ENCODE assay signal across 8 cellular contexts in the genomic region with DNA sequence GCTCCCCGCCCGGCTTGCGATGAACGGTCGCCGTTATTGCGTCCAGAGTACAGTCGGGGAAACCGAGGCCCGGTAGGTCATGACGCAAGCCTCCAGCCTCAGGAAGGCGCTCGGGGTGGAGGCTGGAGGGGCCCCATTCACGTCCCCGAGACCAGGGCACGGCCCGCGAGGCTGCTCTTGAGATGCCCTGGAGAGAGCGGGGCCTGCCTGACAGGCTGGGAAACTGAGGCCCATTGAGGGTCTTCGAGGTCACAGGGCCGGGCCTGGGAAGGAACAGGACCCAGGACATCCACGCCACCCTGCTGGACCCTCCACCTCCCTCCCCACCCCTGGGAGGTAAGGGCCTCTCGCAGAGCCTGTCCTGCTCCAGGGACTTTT. TPM values are rescaled to one million over a fixed set of nuclear protein-coding genes. Genes with fewer than 3 reads are reported as not detected.
A peak's percentile ranks its signal among the peaks of the same experiment; 100 is the strongest.
DNase-seq lines count a peak whose midpoint lies in the region; ATAC-seq and TF ChIP-seq lines count a peak whose summit lies in the region.

No MANE protein-coding gene starts in this region.

- H3K4me3 ChIP-seq in right atrium auricular region, result peak overlapping the region; percentile 90 to 100

- H3K27ac Mint-ChIP-seq in activated CD4-positive, alpha-beta T cell treated with anti-CD3 and anti-CD28 coated beads, Interleukin-2, amount 10 ng/mL, durations not matched to agents 7 days and 5 days, result peak overlapping the region; percentile 7
- H3K27ac Mint-ChIP-seq in activated B cell treated with CpG ODN at 0.5 μM for 24 hours, result peak overlapping the region; percentile 25
- peak overlapping the region; percentile 96 for H3K27ac Mint-ChIP-seq in stimulated activated memory B cell treated with anti-CD40 and anti-IgM and Interleukin-4, amounts not matched to agents 10 μg/mL and 1 μg/mL and 100 μg/mL, for 72 hours

- peak overlapping the region; percentile 85 for H3K4me3 Mint-ChIP-seq in activated CD4-positive, alpha-beta T cell treated with anti-CD3 and anti-CD28 coated beads, Interleukin-2, amount 10 ng/mL, durations not matched to agents 7 days and 5 days
- H3K4me3 Mint-ChIP-seq in activated B cell treated with CpG ODN at 0.5 μM for 24 hours, result peak overlapping the region; percentile 93
- H3K4me3 Mint-ChIP-seq in stimulated activated memory B cell treated with anti-CD40 and anti-IgM and Interleukin-4, amounts not matched to agents 10 μg/mL and 1 μg/mL and 100 μg/mL, for 72 hours, result peak overlapping the region; percentile 86

- intact Hi-C loops in activated B cell treated with CpG ODN at 0.5 μM for 24 hours (cut with micrococcal nuclease), result no loop called here

- H3K9me3 ChIP-seq in right atrium auricular region, result no peaks in the 10 kb centered on the region

- peaks cover 0 to 62% of the 10 kb centered on the region in 2 donors for H3K4me1 ChIP-seq in right atrium auricular region

- H3K27ac ChIP-seq in right atrium auricular region, result peak overlapping the region; percentile 96 to 97

- DNase-seq in activated CD4-positive, alpha-beta T cell treated with anti-CD3 and anti-CD28 coated beads, Interleukin-2, amount 10 ng/mL, durations not matched to agents 7 days and 5 days, result no peak
- no peak for DNase-seq in activated CD4-positive, alpha-beta T cell treated with anti-CD3 and anti-CD28 coated beads for 1 hour
- no peak for DNase-seq in activated B cell treated with CpG ODN at 0.5 μM for 24 hours
- no peak for DNase-seq in right atrium auricular region (ENCODE audit: low spot score)
- no peak for DNase-seq in DMS 273 (lab: John Stamatoyannopoulos, UW; ENCODE audit: unreplicated experiment)
- no peak for DNase-seq in NOMO-1 (lab: John Stamatoyannopoulos, UW; ENCODE audit: unreplicated experiment in 2 of 2)
- DNase-seq in epidermal melanocyte (ENCODE audit: insufficient read length, low spot score), result no peak

- H3K4me1 Mint-ChIP-seq in activated CD4-positive, alpha-beta T cell treated with anti-CD3 and anti-CD28 coated beads, Interleukin-2, amount 10 ng/mL, durations not matched to agents 7 days and 5 days, result peaks cover 20% of the 10 kb centered on the region
- H3K4me1 Mint-ChIP-seq in activated B cell treated with CpG ODN at 0.5 μM for 24 hours, result peaks cover 23% of the 10 kb centered on the region
- peaks cover 46% of the 10 kb centered on the region for H3K4me1 Mint-ChIP-seq in stimulated activated memory B cell treated with anti-CD40 and anti-IgM and Interleukin-4, amounts not matched to agents 10 μg/mL and 1 μg/mL and 100 μg/mL, for 72 hours

- H3K27me3 ChIP-seq in right atrium auricular region, result no peaks in the 10 kb centered on the region

- peak; percentile 1 for ATAC-seq in activated B cell treated with CpG ODN at 0.5 μM for 24 hours (ENCODE audit: low read depth)
- ATAC-seq in stimulated activated memory B cell treated with anti-CD40 and anti-IgM and Interleukin-4, amounts not matched to agents 10 μg/mL and 1 μg/mL and 100 μg/mL, for 72 hours, result peak; percentile 3

- POLR2A ChIA-PET in activated CD4-positive, alpha-beta T cell treated with anti-CD3 and anti-CD28 coated beads, Interleukin-2, amount 10 ng/mL, durations not matched to agents 7 days and 5 days (lab: Charles Lee), result no interaction called here
- POLR2A ChIA-PET in activated B cell treated with CpG ODN at 0.5 μM for 24 hours (lab: Charles Lee), result interaction anchor here (0.6 kb wide), 1 partner anchor 111 kb away, joined by 3 read pairs; no protein-coding TSS in a partner anchor

- H3K36me3 ChIP-seq in right atrium auricular region, result peaks cover 8% of the 10 kb centered on the region

- CTCF ChIA-PET in activated CD4-positive, alpha-beta T cell treated with anti-CD3 and anti-CD28 coated beads, Interleukin-2, amount 10 ng/mL, durations not matched to agents 7 days and 5 days (lab: Charles Lee), result no interaction called here
- CTCF ChIA-PET in activated B cell treated with CpG ODN at 0.5 μM for 24 hours (lab: Charles Lee), result no interaction called here

- peaks cover 10% of the 10 kb centered on the region for H3K36me3 Mint-ChIP-seq in activated CD4-positive, alpha-beta T cell treated with anti-CD3 and anti-CD28 coated beads, Interleukin-2, amount 10 ng/mL, durations not matched to agents 7 days and 5 days (ENCODE audit: low read depth)
- peaks cover 17% of the 10 kb centered on the region for H3K36me3 Mint-ChIP-seq in activated B cell treated with CpG ODN at 0.5 μM for 24 hours (ENCODE audit: low read depth)
- peaks cover 14% of the 10 kb centered on the region for H3K36me3 Mint-ChIP-seq in stimulated activated memory B cell treated with anti-CD40 and anti-IgM and Interleukin-4, amounts not matched to agents 10 μg/mL and 1 μg/mL and 100 μg/mL, for 72 hours

- H3K27me3 Mint-ChIP-seq in activated CD4-positive, alpha-beta T cell treated with anti-CD3 and anti-CD28 coated beads, Interleukin-2, amount 10 ng/mL, durations not matched to agents 7 days and 5 days, result peaks cover 4% of the 10 kb centered on the region
- peaks cover 3% of the 10 kb centered on the region for H3K27me3 Mint-ChIP-seq in activated B cell treated with CpG ODN at 0.5 μM for 24 hours
- no peaks in the 10 kb centered on the region for H3K27me3 Mint-ChIP-seq in stimulated activated memory B cell treated with anti-CD40 and anti-IgM and Interleukin-4, amounts not matched to agents 10 μg/mL and 1 μg/mL and 100 μg/mL, for 72 hours

- TF ChIP-seq CTCF in activated B cell treated with CpG ODN at 0.5 μM for 24 hours (IDR thresholded peaks at IDR 0.05) (no peak), right atrium auricular region (IDR thresholded peaks at IDR 0.05) (no peak)

- H3K9me3 Mint-ChIP-seq in activated CD4-positive, alpha-beta T cell treated with anti-CD3 and anti-CD28 coated beads, Interleukin-2, amount 10 ng/mL, durations not matched to agents 7 days and 5 days, result no peaks in the 10 kb centered on the region
- H3K9me3 Mint-ChIP-seq in activated B cell treated with CpG ODN at 0.5 μM for 24 hours, result no peaks in the 10 kb centered on the region
- H3K9me3 Mint-ChIP-seq in stimulated activated memory B cell treated with anti-CD40 and anti-IgM and Interleukin-4, amounts not matched to agents 10 μg/mL and 1 μg/mL and 100 μg/mL, for 72 hours, result no peaks in the 10 kb centered on the region

RNA-seq across cellular contexts. Expression of a gene that starts 0.4 kb away (rescaled TPM):
- 100 to 1,000 TPM in 1 of 2 experiments, 10 to 100 TPM in 1; 99.3 to 103 TPM for total RNA-seq in activated CD4-positive, alpha-beta T cell treated with anti-CD3 and anti-CD28 coated beads, Interleukin-2, amount 10 ng/mL, durations not matched to agents 7 days and 5 days
- total RNA-seq in activated B cell treated with CpG ODN at 0.5 μM for 24 hours (82.1 and 84.3 TPM in 2 replicates), right atrium auricular region (100 to 1,000 TPM; 234 to 326 TPM)

RNA-seq across cellular contexts. Expression of a gene that starts 17.3 kb away (rescaled TPM):
- total RNA-seq in activated CD4-positive, alpha-beta T cell treated with anti-CD3 and anti-CD28 coated beads, Interleukin-2, amount 10 ng/mL, durations not matched to agents 7 days and 5 days, result 10 to 100 TPM; 23.0 to 25.9 TPM
- total RNA-seq in activated B cell treated with CpG ODN at 0.5 μM for 24 hours, result 6.9 and 8.8 TPM in 2 replicates
- 10 to 100 TPM; 45.8 to 92.5 TPM for total RNA-seq in right atrium auricular region

RNA-seq across cellular contexts. Expression of a gene that starts 23.3 kb away (rescaled TPM):
- 100 to 1,000 TPM; 235 to 241 TPM for total RNA-seq in activated CD4-positive, alpha-beta T cell treated with anti-CD3 and anti-CD28 coated beads, Interleukin-2, amount 10 ng/mL, durations not matched to agents 7 days and 5 days
- 177 and 195 TPM in 2 replicates for total RNA-seq in activated B cell treated with CpG ODN at 0.5 μM for 24 hours
- 10 to 100 TPM; 32.6 to 47.5 TPM for total RNA-seq in right atrium auricular region

RNA-seq across cellular contexts. Expression of a gene that starts 54.1 kb away (rescaled TPM):
- 1,000 to 10,000 TPM; 1,158 to 1,387 TPM for total RNA-seq in activated CD4-positive, alpha-beta T cell treated with anti-CD3 and anti-CD28 coated beads, Interleukin-2, amount 10 ng/mL, durations not matched to agents 7 days and 5 days
- total RNA-seq in activated B cell treated with CpG ODN at 0.5 μM for 24 hours (1,788 and 2,029 TPM in 2 replicates), right atrium auricular region (1,000 to 10,000 TPM; 1,712 to 2,156 TPM)

Comparison
In these comparisons a context has a peak if more than half of its experiments do, and no peak if none do; other contexts are left out.
1. H3K27ac Mint-ChIP-seq: peak in every context shown above with its lines; median percentile 96 in stimulated activated memory B cell treated with anti-CD40 and anti-IgM and Interleukin-4, amounts not matched to agents 10 μg/mL and 1 μg/mL and 100 μg/mL, for 72 hours; 25 in activated B cell treated with CpG ODN at 0.5 μM for 24 hours; 7 in activated CD4-positive, alpha-beta T cell treated with anti-CD3 and anti-CD28 coated beads, Interleukin-2, amount 10 ng/mL, durations not matched to agents 7 days and 5 days.